Comparison of ENCODE assay signal across 30 cellular contexts in the genomic region with DNA sequence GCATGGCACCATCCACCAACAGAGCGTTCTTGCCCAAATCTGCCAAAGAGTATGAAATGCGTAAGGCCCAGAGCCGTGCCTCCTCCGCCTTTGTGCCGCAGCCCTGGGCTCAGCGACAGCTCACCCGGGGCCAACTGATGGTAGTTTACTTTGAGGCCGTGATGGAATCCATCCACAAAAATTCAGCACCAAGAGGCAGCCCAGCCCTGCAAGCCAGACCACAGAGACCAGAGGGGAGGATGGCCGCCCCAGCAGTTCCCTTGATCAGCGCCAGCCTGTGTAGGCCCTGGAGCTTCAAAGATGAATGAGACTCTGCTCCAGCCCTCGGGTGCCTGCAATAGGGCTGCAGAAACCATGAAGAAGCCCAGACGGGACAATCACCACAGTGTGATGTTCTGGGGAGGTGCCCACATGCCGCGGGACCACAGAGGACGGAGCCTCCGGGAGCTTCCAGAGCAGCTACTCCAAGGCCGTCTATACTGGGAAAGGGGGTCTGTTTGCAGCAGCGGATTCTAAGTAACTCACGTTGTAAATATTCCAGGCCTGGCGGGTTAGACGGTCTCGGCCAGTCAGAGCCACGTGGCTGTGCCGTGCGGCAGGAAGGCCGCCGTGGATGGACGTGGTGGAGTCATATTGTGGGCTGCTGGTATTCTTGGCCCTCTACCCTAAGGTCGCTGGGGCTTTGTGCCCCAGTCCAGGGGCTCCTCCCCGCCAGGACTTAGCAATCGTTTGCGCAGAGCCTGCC.
"Had no signal": no experiment of that assay in that cellular context is flagged by ENCODE, and none has a peak within 500 bp of the region (broad histone marks: within the 10 kb centered on the region; RNA-seq: fewer than 3 reads in every experiment).

No MANE protein-coding gene starts in this region.

- H3K27ac ChIP-seq: adrenal gland, ascending aorta, body of pancreas had no signal

- H3K27me3 ChIP-seq: adrenal gland, ascending aorta had no signal

- ATAC-seq: activated T-helper 17 cell treated with anti-CD3 and anti-CD28 coated beads, Interleukin-2, amount 50 U/mL, for 72 hours; body of pancreas; PC-3; T-helper 17 cell; WTC11 had no signal

- H3K4me1 Mint-ChIP-seq: activated CD4-positive, alpha-beta T cell treated with anti-CD3 and anti-CD28 coated beads, Interleukin-2, amount 10 ng/mL, durations not matched to agents 24 days and 14 days; activated naive CD4-positive, alpha-beta T cell treated with anti-CD3 and anti-CD28 coated beads, Interleukin-2, amount 10 ng/mL, durations not matched to agents 7 days and 5 days; activated naive CD8-positive, alpha-beta T cell treated with anti-CD3 and anti-CD28 coated beads, Interleukin-2, amount 10 ng/mL, durations not matched to agents 7 days and 5 days; activated T-helper 17 cell treated with anti-CD3 and anti-CD28 coated beads, Interleukin-2, amount 50 U/mL, for 72 hours had no signal

- H3K4me3 Mint-ChIP-seq: activated CD4-positive, alpha-beta memory T cell treated with anti-CD3 and anti-CD28 coated beads for 36 hours; activated CD4-positive, alpha-beta T cell treated with anti-CD3 and anti-CD28 coated beads, Interleukin-2, amount 10 ng/mL, durations not matched to agents 24 days and 14 days; activated naive CD4-positive, alpha-beta T cell treated with anti-CD3 and anti-CD28 coated beads, Interleukin-2, amount 10 ng/mL, durations not matched to agents 7 days and 5 days; activated naive CD8-positive, alpha-beta T cell treated with anti-CD3 and anti-CD28 coated beads, Interleukin-2, amount 10 ng/mL, durations not matched to agents 7 days and 5 days; activated T-helper 17 cell treated with anti-CD3 and anti-CD28 coated beads, Interleukin-2, amount 50 U/mL, for 72 hours; IgD-negative memory B cell; T-helper 17 cell; WTC11 had no signal

- H3K27ac Mint-ChIP-seq: activated CD4-positive, alpha-beta T cell treated with anti-CD3 and anti-CD28 coated beads, Interleukin-2, amount 10 ng/mL, durations not matched to agents 24 days and 14 days; activated naive CD4-positive, alpha-beta T cell treated with anti-CD3 and anti-CD28 coated beads, Interleukin-2, amount 10 ng/mL, durations not matched to agents 7 days and 5 days; activated naive CD8-positive, alpha-beta T cell treated with anti-CD3 and anti-CD28 coated beads, Interleukin-2, amount 10 ng/mL, durations not matched to agents 7 days and 5 days; activated T-helper 17 cell treated with anti-CD3 and anti-CD28 coated beads, Interleukin-2, amount 50 U/mL, for 72 hours; IgD-negative memory B cell; T-helper 17 cell; WTC11 had no signal

- H3K9me3 ChIP-seq: adrenal gland, ascending aorta, body of pancreas, MG63 had no signal

- H3K4me1 ChIP-seq: adrenal gland, ascending aorta, body of pancreas had no signal

- H3K4me3 ChIP-seq: adrenal gland, ascending aorta, body of pancreas, MG63 had no signal

- H3K9me3 Mint-ChIP-seq: activated CD4-positive, alpha-beta memory T cell treated with anti-CD3 and anti-CD28 coated beads for 36 hours; activated CD4-positive, alpha-beta T cell treated with anti-CD3 and anti-CD28 coated beads, Interleukin-2, amount 10 ng/mL, durations not matched to agents 24 days and 14 days; activated naive CD4-positive, alpha-beta T cell treated with anti-CD3 and anti-CD28 coated beads, Interleukin-2, amount 10 ng/mL, durations not matched to agents 7 days and 5 days; activated naive CD8-positive, alpha-beta T cell treated with anti-CD3 and anti-CD28 coated beads, Interleukin-2, amount 10 ng/mL, durations not matched to agents 7 days and 5 days; activated T-helper 17 cell treated with anti-CD3 and anti-CD28 coated beads, Interleukin-2, amount 50 U/mL, for 72 hours; IgD-negative memory B cell; WTC11 had no signal

- DNase-seq: activated CD4-positive, alpha-beta memory T cell treated with anti-CD3 and anti-CD28 coated beads for 36 hours; activated CD4-positive, alpha-beta T cell treated with anti-CD3 and anti-CD28 coated beads, Interleukin-2, amount 10 ng/mL, durations not matched to agents 24 days and 14 days; activated CD4-positive, CD25-positive, alpha-beta regulatory T cell treated with anti-CD3 and anti-CD28 coated beads, Interleukin-2, amount 50 U/mL, for 72 hours; activated CD8-positive, alpha-beta memory T cell treated with anti-CD3 and anti-CD28 coated beads for 24 hours; activated gamma-delta T cell; activated naive CD4-positive, alpha-beta T cell treated with anti-CD3 and anti-CD28 coated beads, Interleukin-2, amount 10 ng/mL, durations not matched to agents 7 days and 5 days; activated naive CD8-positive, alpha-beta T cell treated with anti-CD3 and anti-CD28 coated beads, Interleukin-2, amount 10 ng/mL, durations not matched to agents 7 days and 5 days; activated T-cell treated with anti-CD3 and anti-CD28 coated beads for 4 hours; activated T-cell treated with anti-CD3 and anti-CD28 coated beads, Interleukin-2, amount 50 U/mL, for 48 hours; adrenal gland; body of pancreas; central memory CD4-positive, alpha-beta T cell; KG1; MG63; MV-4-11; NCI-H1092 treated with DMSO at 0.1 percent for 48 hours; NCI-H1417 treated with DMSO at 0.1 percent for 48 hours; NCI-H1694; NCI-H2029; NCI-H345; NCI-H510A; NCI-H69; PC-3; SIG-M5; T-helper 17 cell; T-helper 9 cell had no signal

- H3K36me3 Mint-ChIP-seq: activated CD4-positive, alpha-beta memory T cell treated with anti-CD3 and anti-CD28 coated beads for 36 hours; activated naive CD4-positive, alpha-beta T cell treated with anti-CD3 and anti-CD28 coated beads, Interleukin-2, amount 10 ng/mL, durations not matched to agents 7 days and 5 days; activated naive CD8-positive, alpha-beta T cell treated with anti-CD3 and anti-CD28 coated beads, Interleukin-2, amount 10 ng/mL, durations not matched to agents 7 days and 5 days; WTC11 had no signal

- H3K36me3 ChIP-seq: adrenal gland, ascending aorta, MG63 had no signal
